Comparison of ENCODE assay signal across 1 cellular context in the genomic region with DNA sequence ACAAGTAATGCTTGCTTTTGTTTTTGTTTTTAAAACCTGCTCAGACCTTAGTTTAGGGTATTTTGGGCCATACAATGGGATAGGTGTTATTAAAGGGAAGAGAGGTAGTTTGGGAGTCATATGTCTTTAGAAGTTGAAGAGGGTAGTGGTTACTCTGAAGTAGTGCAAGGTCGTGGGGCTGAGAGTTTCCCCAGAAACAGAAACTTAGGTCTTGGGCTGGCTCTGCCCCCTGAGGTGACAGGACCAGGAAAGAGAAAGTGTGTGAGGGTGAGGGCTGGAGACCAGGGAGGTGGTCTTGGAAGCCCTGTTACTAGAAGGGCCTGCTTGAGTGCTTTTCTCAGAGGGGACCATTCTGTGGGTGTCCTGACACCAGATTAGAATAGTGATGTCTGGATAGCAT.
TF ChIP-seq lines count a peak whose summit lies in the region.

No MANE protein-coding gene starts in this region.

TF ChIP-seq in GM23338, 12 proteins besides CTCF, POLR2A, EP300 and RAD21 (continued from another document):
- TF ChIP-seq, protein P1, sequence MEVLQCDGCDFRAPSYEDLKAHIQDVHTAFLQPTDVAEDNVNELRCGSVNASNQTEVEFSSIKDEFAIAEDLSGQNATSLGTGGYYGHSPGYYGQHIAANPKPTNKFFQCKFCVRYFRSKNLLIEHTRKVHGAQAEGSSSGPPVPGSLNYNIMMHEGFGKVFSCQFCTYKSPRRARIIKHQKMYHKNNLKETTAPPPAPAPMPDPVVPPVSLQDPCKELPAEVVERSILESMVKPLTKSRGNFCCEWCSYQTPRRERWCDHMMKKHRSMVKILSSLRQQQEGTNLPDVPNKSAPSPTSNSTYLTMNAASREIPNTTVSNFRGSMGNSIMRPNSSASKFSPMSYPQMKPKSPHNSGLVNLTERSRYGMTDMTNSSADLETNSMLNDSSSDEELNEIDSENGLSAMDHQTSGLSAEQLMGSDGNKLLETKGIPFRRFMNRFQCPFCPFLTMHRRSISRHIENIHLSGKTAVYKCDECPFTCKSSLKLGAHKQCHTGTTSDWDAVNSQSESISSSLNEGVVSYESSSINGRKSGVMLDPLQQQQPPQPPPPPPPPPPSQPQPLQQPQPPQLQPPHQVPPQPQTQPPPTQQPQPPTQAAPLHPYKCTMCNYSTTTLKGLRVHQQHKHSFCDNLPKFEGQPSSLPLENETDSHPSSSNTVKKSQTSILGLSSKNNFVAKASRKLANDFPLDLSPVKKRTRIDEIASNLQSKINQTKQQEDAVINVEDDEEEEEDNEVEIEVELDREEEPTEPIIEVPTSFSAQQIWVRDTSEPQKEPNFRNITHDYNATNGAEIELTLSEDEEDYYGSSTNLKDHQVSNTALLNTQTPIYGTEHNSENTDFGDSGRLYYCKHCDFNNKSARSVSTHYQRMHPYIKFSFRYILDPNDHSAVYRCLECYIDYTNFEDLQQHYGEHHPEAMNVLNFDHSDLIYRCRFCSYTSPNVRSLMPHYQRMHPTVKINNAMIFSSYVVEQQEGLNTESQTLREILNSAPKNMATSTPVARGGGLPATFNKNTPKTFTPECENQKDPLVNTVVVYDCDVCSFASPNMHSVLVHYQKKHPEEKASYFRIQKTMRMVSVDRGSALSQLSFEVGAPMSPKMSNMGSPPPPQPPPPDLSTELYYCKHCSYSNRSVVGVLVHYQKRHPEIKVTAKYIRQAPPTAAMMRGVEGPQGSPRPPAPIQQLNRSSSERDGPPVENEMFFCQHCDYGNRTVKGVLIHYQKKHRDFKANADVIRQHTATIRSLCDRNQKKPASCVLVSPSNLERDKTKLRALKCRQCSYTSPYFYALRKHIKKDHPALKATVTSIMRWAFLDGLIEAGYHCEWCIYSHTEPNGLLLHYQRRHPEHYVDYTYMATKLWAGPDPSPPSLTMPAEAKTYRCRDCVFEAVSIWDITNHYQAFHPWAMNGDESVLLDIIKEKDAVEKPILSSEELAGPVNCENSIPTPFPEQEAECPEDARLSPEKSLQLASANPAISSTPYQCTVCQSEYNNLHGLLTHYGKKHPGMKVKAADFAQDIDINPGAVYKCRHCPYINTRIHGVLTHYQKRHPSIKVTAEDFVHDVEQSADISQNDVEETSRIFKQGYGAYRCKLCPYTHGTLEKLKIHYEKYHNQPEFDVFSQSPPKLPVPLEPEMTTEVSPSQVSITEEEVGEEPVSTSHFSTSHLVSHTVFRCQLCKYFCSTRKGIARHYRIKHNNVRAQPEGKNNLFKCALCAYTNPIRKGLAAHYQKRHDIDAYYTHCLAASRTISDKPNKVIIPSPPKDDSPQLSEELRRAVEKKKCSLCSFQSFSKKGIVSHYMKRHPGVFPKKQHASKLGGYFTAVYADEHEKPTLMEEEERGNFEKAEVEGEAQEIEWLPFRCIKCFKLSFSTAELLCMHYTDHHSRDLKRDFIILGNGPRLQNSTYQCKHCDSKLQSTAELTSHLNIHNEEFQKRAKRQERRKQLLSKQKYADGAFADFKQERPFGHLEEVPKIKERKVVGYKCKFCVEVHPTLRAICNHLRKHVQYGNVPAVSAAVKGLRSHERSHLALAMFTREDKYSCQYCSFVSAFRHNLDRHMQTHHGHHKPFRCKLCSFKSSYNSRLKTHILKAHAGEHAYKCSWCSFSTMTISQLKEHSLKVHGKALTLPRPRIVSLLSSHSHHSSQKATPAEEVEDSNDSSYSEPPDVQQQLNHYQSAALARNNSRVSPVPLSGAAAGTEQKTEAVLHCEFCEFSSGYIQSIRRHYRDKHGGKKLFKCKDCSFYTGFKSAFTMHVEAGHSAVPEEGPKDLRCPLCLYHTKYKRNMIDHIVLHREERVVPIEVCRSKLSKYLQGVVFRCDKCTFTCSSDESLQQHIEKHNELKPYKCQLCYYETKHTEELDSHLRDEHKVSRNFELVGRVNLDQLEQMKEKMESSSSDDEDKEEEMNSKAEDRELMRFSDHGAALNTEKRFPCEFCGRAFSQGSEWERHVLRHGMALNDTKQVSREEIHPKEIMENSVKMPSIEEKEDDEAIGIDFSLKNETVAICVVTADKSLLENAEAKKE (CRISPR knock-in tag; IDR thresholded peaks at IDR 0.05): no peak
- TF ChIP-seq ZNF331 (CRISPR knock-in tag; IDR thresholded peaks at IDR 0.05; ENCODE audit: low read depth): no peak
- no peak for TF ChIP-seq CREB1 (CRISPR knock-in tag; IDR thresholded peaks at IDR 0.05; ENCODE audit: low read depth)
- TF ChIP-seq, protein P2, sequence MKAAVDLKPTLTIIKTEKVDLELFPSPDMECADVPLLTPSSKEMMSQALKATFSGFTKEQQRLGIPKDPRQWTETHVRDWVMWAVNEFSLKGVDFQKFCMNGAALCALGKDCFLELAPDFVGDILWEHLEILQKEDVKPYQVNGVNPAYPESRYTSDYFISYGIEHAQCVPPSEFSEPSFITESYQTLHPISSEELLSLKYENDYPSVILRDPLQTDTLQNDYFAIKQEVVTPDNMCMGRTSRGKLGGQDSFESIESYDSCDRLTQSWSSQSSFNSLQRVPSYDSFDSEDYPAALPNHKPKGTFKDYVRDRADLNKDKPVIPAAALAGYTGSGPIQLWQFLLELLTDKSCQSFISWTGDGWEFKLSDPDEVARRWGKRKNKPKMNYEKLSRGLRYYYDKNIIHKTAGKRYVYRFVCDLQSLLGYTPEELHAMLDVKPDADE (IDR thresholded peaks at IDR 0.05): no peak
- no peak for TF ChIP-seq STAT1 (IDR thresholded peaks at IDR 0.05; ENCODE audit: unreplicated experiment)
- no peak for TF ChIP-seq EZH2 (IDR thresholded peaks at IDR 0.05; ENCODE audit: low read depth, unreplicated experiment)
- TF ChIP-seq POLR2AphosphoS5 (IDR thresholded peaks at IDR 0.05; ENCODE audit: low read depth): no peak
- TF ChIP-seq NANOG (IDR thresholded peaks at IDR 0.05; ENCODE audit: borderline replicate concordance): no peak
- no peak for TF ChIP-seq EZH2phosphoT487 (IDR thresholded peaks at IDR 0.05; ENCODE audit: unreplicated experiment)
